Comparison of ENCODE assay signal across 15 cellular contexts in genomic region chr15:29401644-29402043, GRCh38.
DNase-seq lines count a peak whose midpoint lies in the region; ATAC-seq lines count a peak whose summit lies in the region.
"Had no signal": no experiment of that assay in that cellular context is flagged by ENCODE, and none has a peak within 500 bp of the region (broad histone marks: within the 10 kb centered on the region; RNA-seq: fewer than 3 reads in every experiment).

No MANE protein-coding gene starts in this region.

- intact Hi-C loops in left colon (cut with DNase I, micrococcal nuclease), result no loop called here

- peak; percentile 89 for ATAC-seq in left colon
- ATAC-seq: A549 had no signal

- DNase-seq in DMS79 (lab: John Stamatoyannopoulos, UW) (peak; percentile 7), NCI-H526 treated with DMSO at 0.1 percent for 48 hours (lab: John Stamatoyannopoulos, UW) (peak; percentile 41), left colon (no peak), renal cortical epithelial cell (ENCODE audit: low read depth) (peak; percentile 3), HUDEP-2 (lab: John Stamatoyannopoulos, UW; ENCODE audit: unreplicated experiment in 76 of 76) (no peak), inferior parietal cortex (ENCODE audit: extremely low spot score) (no peak), SHP77 treated with DMSO at 0.1 percent for 48 hours (lab: John Stamatoyannopoulos, UW) (no peak)
- no peak for DNase-seq in stimulated activated naive CD4-positive, alpha-beta T cell (lab: John Stamatoyannopoulos, UW)
- DNase-seq: BE2C; CD4-positive, alpha-beta memory T cell; DMS153; GF-D8; HCEC 1CT; IMR-90 had no signal

Comparison
In these comparisons a context has a peak if more than half of its experiments do, and no peak if none do; other contexts are left out.
1. DNase-seq: peak in DMS79 (single experiment), NCI-H526 treated with DMSO at 0.1 percent for 48 hours (single experiment) and renal cortical epithelial cell (single experiment); none in left colon (0 of 2), stimulated activated naive CD4-positive, alpha-beta T cell (0 of 6), HUDEP-2 (0 of 76), inferior parietal cortex (single experiment) and SHP77 treated with DMSO at 0.1 percent for 48 hours (single experiment).